ENCODE assay signal across 2 cellular contexts in the genomic region with DNA sequence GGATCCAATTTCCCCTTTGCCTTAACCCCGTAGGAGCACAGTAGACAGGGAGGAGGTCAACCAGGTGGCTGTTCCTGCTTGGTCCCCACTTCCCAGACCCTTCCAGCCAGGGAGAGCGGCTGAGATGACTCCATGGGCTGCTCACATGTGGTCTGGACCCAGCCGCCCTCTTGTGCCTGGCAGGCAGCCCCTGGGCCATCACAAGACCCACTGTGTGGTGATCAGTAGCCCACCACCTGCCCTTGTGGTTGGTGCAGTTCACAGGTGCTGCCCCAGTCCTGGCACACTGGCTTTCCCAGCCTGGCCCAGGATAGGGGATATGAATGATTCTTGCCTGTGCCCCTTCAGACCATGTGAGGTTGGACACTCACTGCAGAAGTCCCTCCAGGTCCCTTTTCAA.
"Had no signal": no experiment of that assay in that cellular context is flagged by ENCODE, and none has a peak within 500 bp of the region (broad histone marks: within the 10 kb centered on the region; RNA-seq: fewer than 3 reads in every experiment).

No MANE protein-coding gene starts in this region.

- DNase-seq: GF-D8 had no signal

- H3K4me3 ChIP-seq: GM12878 had no signal

- ATAC-seq: GM12878 had no signal
